In the genomic region with DNA sequence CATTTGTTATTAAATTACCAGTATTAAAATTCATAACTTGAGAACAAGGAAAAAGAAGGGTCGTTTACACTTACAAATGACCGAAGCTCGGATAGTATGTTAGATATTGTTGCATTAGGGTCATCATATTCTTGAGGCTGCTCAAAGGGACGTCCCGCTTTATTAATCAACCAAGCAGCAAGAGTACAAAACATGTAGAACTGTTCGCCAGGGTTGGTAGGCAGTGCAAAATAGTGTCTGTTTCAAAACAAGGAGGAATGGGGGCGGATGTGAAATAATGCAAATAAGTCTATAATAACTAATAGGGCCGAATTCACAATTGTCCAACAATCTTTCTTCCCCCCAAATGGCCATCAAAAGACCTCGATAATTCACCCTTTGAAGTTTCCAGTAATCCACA, we compare ENCODE assay signal across 15 cellular contexts. TPM values are rescaled to one million over a fixed set of nuclear protein-coding genes. Genes with fewer than 3 reads are reported as not detected.
DNase-seq lines count a peak whose midpoint lies in the region; ATAC-seq and TF ChIP-seq lines count a peak whose summit lies in the region.
"Had no signal": no experiment of that assay in that cellular context is flagged by ENCODE, and none has a peak within 500 bp of the region (broad histone marks: within the 10 kb centered on the region; RNA-seq: fewer than 3 reads in every experiment).

No MANE protein-coding gene starts in this region.

- H3K27me3 ChIP-seq in GM23248 (replicated peaks; ENCODE audit: insufficient read depth) (no peaks in the 10 kb centered on the region), PC-3 (ENCODE audit: low read length) (no peaks in the 10 kb centered on the region)
- H3K27me3 ChIP-seq: stomach had no signal

- H3K27me3 Mint-ChIP-seq in nephron (ENCODE audit: low read depth) (no peaks in the 10 kb centered on the region), glutamatergic neuron (ENCODE audit: unreplicated experiment) (peaks cover 5% of the 10 kb centered on the region)

- H3K27ac Mint-ChIP-seq in nephron (no peak overlapping the region), glutamatergic neuron (ENCODE audit: unreplicated experiment) (no peak overlapping the region)

- peak overlapping the region; percentile 22 to 99 (median 69) for H3K4me3 Mint-ChIP-seq in nephron
- H3K4me3 Mint-ChIP-seq in glutamatergic neuron (ENCODE audit: unreplicated experiment), result no peak overlapping the region

- DNase-seq in GM13977 (ENCODE audit: low spot score) (peak; percentile 33), GM23248 (no peak), PC-3 (no peak), glutamatergic neuron (no peak), AG08395 (ENCODE audit: low spot score) (no peak), 8988T (no peak)
- DNase-seq: activated CD8-positive, alpha-beta memory T cell treated with anti-CD3 and anti-CD28 coated beads for 24 hours; amygdala; effector CD8-positive, alpha-beta T cell; occipital lobe; stomach; T-helper 2 cell had no signal

- H3F3A ChIP-seq in GM23248 (ENCODE audit: insufficient read depth) (peaks cover 19% of the 10 kb centered on the region), PC-3 (ENCODE audit: low read length, unreplicated experiment) (no peaks in the 10 kb centered on the region)

- ATAC-seq in PC-3 (no peak), HG03280 (IDR thresholded peaks at IDR 0.05; ENCODE audit: unreplicated experiment) (no peak)
- ATAC-seq: left lobe of liver had no signal

- peak overlapping the region; percentile 97 for H3K4me2 ChIP-seq in GM23248 (ENCODE audit: unreplicated experiment)
- peak overlapping the region; percentile 91 for H3K4me2 ChIP-seq in PC-3 (ENCODE audit: low read length)

- no peaks in the 10 kb centered on the region for H3K9me3 Mint-ChIP-seq in nephron
- H3K9me3 Mint-ChIP-seq in glutamatergic neuron (ENCODE audit: unreplicated experiment), result peaks cover 6% of the 10 kb centered on the region

- H3K36me3 Mint-ChIP-seq in nephron (ENCODE audit: low read depth) (peaks cover 16% of the 10 kb centered on the region), glutamatergic neuron (ENCODE audit: unreplicated experiment) (no peaks in the 10 kb centered on the region)

- H4K20me1 ChIP-seq in GM23248 (ENCODE audit: insufficient read depth), result no peaks in the 10 kb centered on the region
- H4K20me1 ChIP-seq in PC-3 (ENCODE audit: low read length), result no peaks in the 10 kb centered on the region

- H3K79me2 ChIP-seq in GM23248 (ENCODE audit: insufficient read depth), result peaks cover 35% of the 10 kb centered on the region
- H3K79me2 ChIP-seq in PC-3 (ENCODE audit: low read length), result peaks cover 29% of the 10 kb centered on the region

- POLR2A ChIA-PET in PC-3 (lab: Charles Lee; ENCODE audit: unreplicated experiment), result no interaction called here

- no peak overlapping the region for H3K27ac ChIP-seq in GM23248
- H3K27ac ChIP-seq in PC-3 (ENCODE audit: low read length), result no peak overlapping the region
- H3K27ac ChIP-seq: stomach had no signal

- WGBS in GM23248 (ENCODE audit: low coverage in 1 of 2, low lambda C conversion rate in 2 of 2, missing lambda C conversion rate in 2 of 2), 2 experiments, result 85 to 88% methylated on average over 9 of the region's 9 CpGs

- no peak overlapping the region for H2AFZ ChIP-seq in GM23248
- H2AFZ ChIP-seq in PC-3 (ENCODE audit: low read length), result peak overlapping the region; percentile 40; the same call in 1 of the 2 replicates

- no peaks in the 10 kb centered on the region for H3K9me2 ChIP-seq in GM23248 (ENCODE audit: insufficient read depth)
- H3K9me2 ChIP-seq in PC-3 (replicated peaks; ENCODE audit: low read length), result no peaks in the 10 kb centered on the region

- H3K36me3 ChIP-seq in GM23248 (ENCODE audit: low read depth) (no peaks in the 10 kb centered on the region), PC-3 (ENCODE audit: low read depth, low read length) (no peaks in the 10 kb centered on the region)

- in situ Hi-C loops in GM13977 (cut with MboI; ENCODE audit: low pct_unique_long_range_greater_than_20kb, low sequenced_read_pairs, unreplicated experiment) (no loop called here), GM23248 (cut with MboI) (no loop called here)

- no peaks in the 10 kb centered on the region for H3K9me3 ChIP-seq in GM23248 (ENCODE audit: low read depth)
- H3K9me3 ChIP-seq in PC-3 (ENCODE audit: low read length), result no peaks in the 10 kb centered on the region
- H3K9me3 ChIP-seq: stomach had no signal

- H3K9ac ChIP-seq in GM23248 (no peak overlapping the region), PC-3 (ENCODE audit: low read length) (no peak overlapping the region)

- peaks cover 47% of the 10 kb centered on the region for H3K4me1 ChIP-seq in GM23248 (ENCODE audit: insufficient read depth)
- H3K4me1 ChIP-seq in PC-3 (ENCODE audit: insufficient read depth, low read length), result peaks cover 42% of the 10 kb centered on the region

- TF ChIP-seq CTCF in GM13977 (IDR thresholded peaks at IDR 0.05; ENCODE audit: extremely low read depth, insufficient read depth, missing control alignments) (no peak), PC-3 (conservative IDR thresholded peaks at IDR 0.05; ENCODE audit: low read depth, low read length) (no peak), nephron (IDR thresholded peaks at IDR 0.05; ENCODE audit: unreplicated experiment in 3 of 3) (no peak), glutamatergic neuron (IDR thresholded peaks at IDR 0.05; ENCODE audit: partially characterized antibody, unreplicated experiment) (no peak)

- H3K4me3 ChIP-seq in GM23248, result peak overlapping the region; percentile 13; the same call in 1 of the 2 replicates
- peak overlapping the region; percentile 89 for H3K4me3 ChIP-seq in PC-3 (ENCODE audit: low read length)
- H3K4me3 ChIP-seq: stomach had no signal

- intact Hi-C loops in PC-3 (cut with micrococcal nuclease), result loop anchor here (5.0 kb wide), 1 partner anchor 37 kb away; no protein-coding TSS in a partner anchor

- CTCF ChIA-PET in PC-3 (lab: Charles Lee), result interaction anchor here (0.5 kb wide), 1 partner anchor 88 kb away, joined by 3 read pairs; no protein-coding TSS in a partner anchor

- no TSS peak for BruUV-seq in PC-3 (replicated peaks; lab: Mats Ljungman, UMichigan)

- H3K4me1 Mint-ChIP-seq in nephron (peaks cover 45% of the 10 kb centered on the region), glutamatergic neuron (ENCODE audit: low read depth, unreplicated experiment) (peaks cover 18% of the 10 kb centered on the region)

RNA-seq across cellular contexts. Expression of a gene that starts 2.9 kb away (rescaled TPM):
- total RNA-seq in GM23248 (2014; rRNA removed; shearing (Covaris generic)), result 64.7 and 68.5 TPM in 2 replicates
- polyA plus RNA-seq in GM23248 (2016; fragmentation: Nextera tagmentation; extraction: Ambion mirVana), result 84.0 and 84.9 TPM in 2 replicates
- total RNA-seq in PC-3 (2014; rRNA removed), result 46.0 and 54.0 TPM in 2 replicates
- 21.4 TPM for total RNA-seq in glutamatergic neuron (ENCODE audit: unreplicated experiment)
